In genomic region chr11:62727833-62728721, GRCh38 we compare ENCODE assay signal across 8 cellular contexts. TPM values are rescaled to one million over a fixed set of nuclear protein-coding genes. Genes with fewer than 3 reads are reported as not detected.
DNase-seq lines count a peak whose midpoint lies in the region; ATAC-seq and TF ChIP-seq lines count a peak whose summit lies in the region.

Gene TTC9C (plus strand): TSS chr11:62728486. CDS start chr11:62728849, 363 bp downstream.

- H3K9me3 ChIP-seq in cardiac muscle cell (ENCODE audit: low read depth): no peaks in the 10 kb centered on the region
- no peaks in the 10 kb centered on the region for H3K9me3 ChIP-seq in parathyroid adenoma (ENCODE audit: control insufficient read depth, low read length)
- no peaks in the 10 kb centered on the region for H3K9me3 ChIP-seq in tibial nerve

- peak within 1 kb of the TSS; percentile 28 for H3K9ac ChIP-seq in parathyroid adenoma

- DNase-seq in GM12865 (ENCODE audit: low read depth) (peak; percentile 98), NCI-H1417 treated with DMSO at 0.1 percent for 48 hours (lab: John Stamatoyannopoulos, UW) (peak; percentile 95), SW480 (ENCODE audit: low spot score) (peak; percentile 98), cardiac muscle cell (ENCODE audit: low read depth in 1 of 2, low spot score in 1 of 2) (peak; percentile 98), tibial nerve (ENCODE audit: low spot score in 2 of 2) (peak; percentile 88 to 95)
- peak; percentile 84 for DNase-seq in activated naive CD8-positive, alpha-beta T cell treated with anti-CD3 and anti-CD28 coated beads, Interleukin-2, amount 50 U/mL, for 24 hours

- H3K36me3 Mint-ChIP-seq in activated naive CD8-positive, alpha-beta T cell treated with anti-CD3 and anti-CD28 coated beads, Interleukin-2, amount 50 U/mL, for 24 hours (ENCODE audit: low read depth): peaks cover 45% of the 10 kb centered on the region

- peak within 1 kb of the TSS; percentile 98 for H3K27ac Mint-ChIP-seq in activated naive CD8-positive, alpha-beta T cell treated with anti-CD3 and anti-CD28 coated beads, Interleukin-2, amount 50 U/mL, for 24 hours

- H3K27me3 ChIP-seq in cardiac muscle cell: no peaks in the 10 kb centered on the region
- no peaks in the 10 kb centered on the region for H3K27me3 ChIP-seq in parathyroid adenoma (ENCODE audit: control insufficient read depth, insufficient read depth, low read length)
- H3K27me3 ChIP-seq in tibial nerve: no peaks in the 10 kb centered on the region

- peaks cover 35% of the 10 kb centered on the region for H3K79me2 ChIP-seq in parathyroid adenoma

- ATAC-seq in HG02763 (IDR thresholded peaks at IDR 0.05; ENCODE audit: unreplicated experiment): peak; percentile 55
- ATAC-seq in activated naive CD8-positive, alpha-beta T cell treated with anti-CD3 and anti-CD28 coated beads, Interleukin-2, amount 50 U/mL, for 24 hours: peak; percentile 59

- H2AFZ ChIP-seq in parathyroid adenoma: peak within 1 kb of the TSS; percentile 88

- H3K4me3 ChIP-seq in GM12865 (ENCODE audit: low read depth, low read length) (peak within 1 kb of the TSS; percentile 99), cardiac muscle cell (peak within 1 kb of the TSS; percentile 90), parathyroid adenoma (ENCODE audit: low read depth, low read length) (peak within 1 kb of the TSS; percentile 88), tibial nerve (peak within 1 kb of the TSS; percentile 66 to 96 (median 90))

- peaks cover 4% of the 10 kb centered on the region for H3K27me3 Mint-ChIP-seq in activated naive CD8-positive, alpha-beta T cell treated with anti-CD3 and anti-CD28 coated beads, Interleukin-2, amount 50 U/mL, for 24 hours

- H3K9me3 Mint-ChIP-seq in activated naive CD8-positive, alpha-beta T cell treated with anti-CD3 and anti-CD28 coated beads, Interleukin-2, amount 50 U/mL, for 24 hours: no peaks in the 10 kb centered on the region

- H3K4me1 ChIP-seq in cardiac muscle cell (ENCODE audit: low read depth) (peaks cover 8% of the 10 kb centered on the region), parathyroid adenoma (peaks cover 9% of the 10 kb centered on the region), tibial nerve (peaks cover 0 to 70% (median 45%) of the 10 kb centered on the region in 4 donors)

- TF ChIP-seq CTCF in GM12865 (IDR thresholded peaks at IDR 0.05; ENCODE audit: insufficient read depth, low read depth, low read length, missing control alignments): no peak
- TF ChIP-seq CTCF in cardiac muscle cell (IDR thresholded peaks at IDR 0.05; ENCODE audit: low read depth, low read length): no peak
- no peak for TF ChIP-seq CTCF in parathyroid adenoma (IDR thresholded peaks at IDR 0.05)
- no peak for TF ChIP-seq CTCF in tibial nerve (IDR thresholded peaks at IDR 0.05)

- H3K4me1 Mint-ChIP-seq in activated naive CD8-positive, alpha-beta T cell treated with anti-CD3 and anti-CD28 coated beads, Interleukin-2, amount 50 U/mL, for 24 hours: peaks cover 53% of the 10 kb centered on the region

- H3K4me2 ChIP-seq in parathyroid adenoma (ENCODE audit: low read length): peak within 1 kb of the TSS; percentile 94

- peak within 1 kb of the TSS; percentile 98 for H3K27ac ChIP-seq in cardiac muscle cell
- H3K27ac ChIP-seq in parathyroid adenoma: peak within 1 kb of the TSS; percentile 94
- H3K27ac ChIP-seq in tibial nerve: peak within 1 kb of the TSS; percentile 77 to 97 (median 90)

- H3K4me3 Mint-ChIP-seq in activated naive CD8-positive, alpha-beta T cell treated with anti-CD3 and anti-CD28 coated beads, Interleukin-2, amount 50 U/mL, for 24 hours: peak within 1 kb of the TSS; percentile 88

- peak; percentile 57 to 59 for TF ChIP-seq POLR2A in tibial nerve (IDR thresholded peaks at IDR 0.05)

- H3K36me3 ChIP-seq in cardiac muscle cell (peaks cover 11% of the 10 kb centered on the region), parathyroid adenoma (ENCODE audit: control insufficient read depth, insufficient read depth, low read length) (no peaks in the 10 kb centered on the region), tibial nerve (peaks cover under 1 to 22% (median 11%) of the 10 kb centered on the region in 3 donors)

- TF ChIP-seq EP300 in tibial nerve (IDR thresholded peaks at IDR 0.05): peak in 1 of 2 donors; percentile 90

- WGBS in tibial nerve, 2 donors: 0 to 1% methylated on average over 40 of the region's 40 CpGs

RNA-seq across cellular contexts. Expression of gene TTC9C, which starts in this region (rescaled TPM):
- total RNA-seq in cardiac muscle cell (36.3 and 37.3 TPM in 2 replicates), tibial nerve (10 to 100 TPM; 20.1 to 37.1 (median 23.6) TPM)
- polyA plus RNA-seq in cardiac muscle cell: 39.0 and 45.1 TPM in 2 replicates

Comparison
In these comparisons a context has a peak if more than half of its experiments do, and no peak if none do; other contexts are left out.
1. Peak in every context shown above with its lines: DNase-seq, ATAC-seq, H3K4me3 ChIP-seq and H3K27ac ChIP-seq.